In the genomic region with DNA sequence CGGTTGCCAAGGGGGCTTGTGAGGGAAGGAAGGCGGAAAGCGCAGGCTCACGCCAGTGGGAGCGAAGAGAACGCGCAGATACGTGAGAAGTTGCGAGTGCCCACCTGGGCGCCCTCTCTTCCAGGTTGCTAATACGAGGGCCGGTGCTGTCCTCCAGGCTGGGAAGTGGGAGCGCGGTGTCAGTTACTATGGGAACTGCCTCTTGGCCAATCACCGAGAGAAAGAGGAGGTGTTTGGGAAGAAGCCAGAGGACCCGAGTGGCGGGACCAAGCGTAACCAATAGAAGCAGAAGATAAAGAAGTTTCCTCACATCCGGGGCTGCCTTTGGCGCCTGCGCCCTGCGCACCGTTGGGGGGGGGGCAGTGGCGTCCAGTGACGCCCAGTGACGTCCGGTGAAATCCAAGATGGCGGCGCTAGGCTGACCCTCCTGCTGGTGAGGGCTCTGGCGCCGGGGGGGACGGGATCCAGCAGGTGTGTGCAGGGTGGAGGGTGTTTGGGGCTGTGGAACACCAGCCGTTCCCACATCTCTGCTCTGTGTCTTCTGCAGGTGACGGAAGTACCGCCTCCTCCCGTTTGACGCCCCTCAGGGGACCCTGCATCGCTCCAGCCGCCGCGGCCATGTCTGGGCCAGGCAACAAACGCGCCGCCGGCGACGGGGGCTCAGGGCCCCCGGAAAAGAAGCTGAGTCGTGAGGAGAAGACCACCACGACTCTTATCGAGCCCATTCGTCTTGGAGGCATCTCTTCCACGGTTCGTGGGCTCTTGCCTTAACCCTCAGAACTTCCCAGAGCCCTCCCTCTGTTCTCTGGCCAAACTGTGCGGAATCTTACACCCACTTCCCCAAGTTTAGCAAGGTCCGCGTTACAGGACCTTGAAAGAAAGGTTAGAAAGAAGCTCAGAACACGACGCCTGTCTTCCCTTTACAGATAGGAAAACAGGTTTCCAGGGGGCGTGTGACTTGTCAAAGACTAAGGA, we compare ENCODE assay signal across 8 cellular contexts.
DNase-seq lines count a peak whose midpoint lies in the region; ATAC-seq and TF ChIP-seq lines count a peak whose summit lies in the region.

TSS of gene CFAP119 (minus strand) at position 135 of the 975 bp plus-strand sequence. CDS start 314 bp downstream, outside the sequence.
TSS of gene RNF40 (plus strand) at position 395 of the 975 bp plus-strand sequence. CDS start at position 619, 224 bp downstream.

- H3K4me1 ChIP-seq in OCI-LY3 (ENCODE audit: low read length), result peaks cover 17% of the 10 kb centered on the region

- H3K4me2 ChIP-seq in OCI-LY3 (ENCODE audit: low read length), result peak within 1 kb of the TSS; percentile 78

- no peaks in the 10 kb centered on the region for H3K27me3 ChIP-seq in OCI-LY3 (ENCODE audit: low read depth, low read length)

- peak within 1 kb of the TSS; percentile 32; the same call in 1 of the 2 replicates for H2AFZ ChIP-seq in OCI-LY3 (ENCODE audit: low read depth, low read length)

- no peaks in the 10 kb centered on the region for H4K20me1 ChIP-seq in OCI-LY3 (ENCODE audit: insufficient read depth, low read length)

- DNase-seq in DMS 273 treated with DMSO at 0.1 percent for 48 hours (lab: John Stamatoyannopoulos, UW), result peak; percentile 97
- DNase-seq in HuH-7.5 (ENCODE audit: low spot score), result peak; percentile 98
- peak; percentile 88 for DNase-seq in activated T-cell treated with anti-CD3 and anti-CD28 coated beads for 24 hours (ENCODE audit: low read depth)
- DNase-seq in epithelial cell of esophagus (ENCODE audit: low read depth), result peak; percentile 98
- peak; percentile 94 for DNase-seq in middle frontal gyrus (ENCODE audit: extremely low spot score, low spot score)
- DNase-seq in stimulated activated CD8-positive, alpha-beta memory T cell treated with anti-CD3 and anti-CD28 coated beads, Interleukin-2, amount 100 ng/mL, for 1 hour (ENCODE audit: low read depth in 2 of 2), result peak; percentile 78 to 80

- H3K27ac ChIP-seq in OCI-LY3 (ENCODE audit: low read length), result peak within 1 kb of the TSS; percentile 50

- peak within 1 kb of the TSS; percentile 73 for H3K9ac ChIP-seq in OCI-LY3 (ENCODE audit: low read length)

- no peaks in the 10 kb centered on the region for H3K9me3 ChIP-seq in OCI-LY3 (ENCODE audit: insufficient read depth, low read length)

- no peak for TF ChIP-seq CTCF in OCI-LY3 (IDR thresholded peaks at IDR 0.05; ENCODE audit: low read depth, low read length)
- TF ChIP-seq CTCF in epithelial cell of esophagus (IDR thresholded peaks at IDR 0.05; ENCODE audit: insufficient read depth, low read depth, low read length, missing control alignments), result no peak

- H3K36me3 ChIP-seq in OCI-LY3 (replicated peaks; ENCODE audit: low read depth, low read length), result peaks cover 41% of the 10 kb centered on the region

- H3K4me3 ChIP-seq in OCI-LY3 (ENCODE audit: low read length), result peak within 1 kb of the TSS; percentile 81
- peak within 1 kb of the TSS; percentile 94 for H3K4me3 ChIP-seq in epithelial cell of esophagus (ENCODE audit: low read length)

- peak; percentile 86 for ATAC-seq in GM21528 (IDR thresholded peaks at IDR 0.05; ENCODE audit: low FRiP score, unreplicated experiment)

- peaks cover 20% of the 10 kb centered on the region for H3K79me2 ChIP-seq in OCI-LY3 (ENCODE audit: low read length)

Comparison
In these comparisons a context has a peak if more than half of its experiments do, and no peak if none do; other contexts are left out.
1. Peak in every context shown above with its lines: DNase-seq, ATAC-seq, H3K4me3 ChIP-seq and H3K27ac ChIP-seq.